In the genomic region with DNA sequence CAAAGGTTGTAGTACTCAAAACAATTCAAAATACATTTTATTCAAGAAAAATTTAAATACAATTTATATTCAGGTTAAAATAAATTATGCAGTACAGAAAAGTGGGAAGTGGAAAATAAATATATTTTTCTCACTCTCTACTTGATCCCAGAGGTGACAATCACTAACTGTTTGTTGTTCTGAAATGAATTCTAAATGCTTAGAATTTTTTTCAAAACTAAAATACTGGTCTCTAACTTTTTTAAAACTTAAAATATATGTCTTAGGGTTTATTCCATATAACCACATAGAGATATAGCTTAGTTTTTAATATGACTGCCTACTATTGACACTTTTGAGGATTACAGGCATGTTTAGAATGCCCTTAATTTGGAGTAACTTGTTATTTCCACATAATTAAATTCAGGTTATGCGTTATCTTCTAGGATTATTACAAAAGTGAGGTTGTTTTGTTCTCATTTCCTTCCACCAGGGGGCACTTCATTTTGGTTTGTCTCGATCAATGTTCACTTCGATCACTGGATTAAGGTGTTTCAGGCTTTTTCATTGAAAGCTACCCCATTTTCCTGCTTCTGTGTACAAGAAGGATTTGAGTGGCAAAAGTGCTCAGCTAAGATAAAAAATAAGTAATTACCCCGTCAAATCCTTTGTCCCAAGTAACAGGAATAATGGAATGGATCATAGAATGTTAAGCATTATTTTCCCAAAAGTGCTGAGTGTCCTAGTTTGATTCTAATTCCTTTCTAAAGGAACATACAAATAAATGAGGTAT, we compare ENCODE assay signal across 8 cellular contexts. TPM values are rescaled to one million over a fixed set of nuclear protein-coding genes. Genes with fewer than 3 reads are reported as not detected.
DNase-seq lines count a peak whose midpoint lies in the region; ATAC-seq and TF ChIP-seq lines count a peak whose summit lies in the region.

No MANE protein-coding gene starts in this region.

- no peak for TF ChIP-seq POLR2A in esophagus muscularis mucosa (IDR thresholded peaks at IDR 0.05; ENCODE audit: low read depth)

- no peak overlapping the region for H3K27ac ChIP-seq in RWPE2 (ENCODE audit: poor library complexity, severe bottlenecking)
- H3K27ac ChIP-seq in esophagus muscularis mucosa (replicated peaks in 1 of 4) = no peak overlapping the region

- H3K27me3 Mint-ChIP-seq in Calu3 (ENCODE audit: unreplicated experiment) = no peaks in the 10 kb centered on the region
- no peaks in the 10 kb centered on the region for H3K27me3 Mint-ChIP-seq in osteocyte (ENCODE audit: unreplicated experiment)

- ATAC-seq in GM19023 (IDR thresholded peaks at IDR 0.05; ENCODE audit: unreplicated experiment) (peak; percentile 60), RWPE2 (ENCODE audit: low read depth) (0 out of 3 replicates have a peak, but pooled peaks have one; percentile 20), HG02610 (IDR thresholded peaks at IDR 0.05; ENCODE audit: unreplicated experiment) (no peak), omental fat pad (ENCODE audit: low FRiP score) (no peak)

- H3K36me3 Mint-ChIP-seq in Calu3 (ENCODE audit: insufficient read depth, unreplicated experiment) = no peaks in the 10 kb centered on the region
- H3K36me3 Mint-ChIP-seq in osteocyte (ENCODE audit: unreplicated experiment) = no peaks in the 10 kb centered on the region

- H3K9me3 ChIP-seq in RWPE2 (ENCODE audit: severe bottlenecking) (no peaks in the 10 kb centered on the region), esophagus muscularis mucosa (no peaks in the 10 kb centered on the region)

- intact Hi-C loops in Calu3 (cut with micrococcal nuclease; ENCODE audit: unreplicated experiment) (loop anchor here (2.0 to 10.0 kb wide), 3 partner anchors 723 to 1833 kb away; no protein-coding TSS in a partner anchor), esophagus muscularis mucosa (cut with DNase I) (loop anchor here (2.0 kb wide), 1 partner anchor 81 kb away; no protein-coding TSS in a partner anchor)

- no peaks in the 10 kb centered on the region for H3K36me3 ChIP-seq in RWPE2 (ENCODE audit: low read depth)
- no peaks in the 10 kb centered on the region for H3K36me3 ChIP-seq in esophagus muscularis mucosa

- peak; percentile 58 for DNase-seq in Calu3
- peak; percentile 61 for DNase-seq in HS-5 (ENCODE audit: low read depth)
- no peak for DNase-seq in RWPE2 (ENCODE audit: low spot score)
- DNase-seq in esophagus muscularis mucosa (ENCODE audit: extremely low spot score) = no peak
- DNase-seq in osteocyte (ENCODE audit: extremely low spot score, unreplicated experiment) = no peak
- no peak for DNase-seq in omental fat pad (ENCODE audit: low spot score)

- CTCF ChIA-PET in Calu3 (lab: Charles Lee) = interaction anchor here (1.6 to 6.1 kb wide), 2 partner anchors 80 to 262 kb away, joined by 12 to 85 read pairs; no protein-coding TSS in a partner anchor

- 4% methylated on average over 4 of the region's 4 CpGs for WGBS in esophagus muscularis mucosa

- peaks cover 32% of the 10 kb centered on the region for H3K4me1 Mint-ChIP-seq in Calu3 (ENCODE audit: low read depth, unreplicated experiment)
- H3K4me1 Mint-ChIP-seq in osteocyte (ENCODE audit: unreplicated experiment) = peaks cover 22% of the 10 kb centered on the region

- peaks cover 4% of the 10 kb centered on the region for H3K9me3 Mint-ChIP-seq in Calu3 (ENCODE audit: low read depth, unreplicated experiment)
- peaks cover 3% of the 10 kb centered on the region for H3K9me3 Mint-ChIP-seq in osteocyte (ENCODE audit: unreplicated experiment)

- H3K4me3 ChIP-seq in RWPE2 (ENCODE audit: severe bottlenecking) (no peak overlapping the region), esophagus muscularis mucosa (peak overlapping the region; percentile 14 to 43 (median 27))

- H3K4me3 Mint-ChIP-seq in Calu3 (ENCODE audit: low read depth, unreplicated experiment) (peak overlapping the region; percentile 39), osteocyte (ENCODE audit: unreplicated experiment) (peak overlapping the region; percentile 62)

- peak overlapping the region; percentile 79 for H3K27ac Mint-ChIP-seq in Calu3 (ENCODE audit: unreplicated experiment)
- peak overlapping the region; percentile 38 for H3K27ac Mint-ChIP-seq in osteocyte (ENCODE audit: unreplicated experiment)

- TF ChIP-seq CTCF in Calu3 (IDR thresholded peaks at IDR 0.05; ENCODE audit: unreplicated experiment) (peak; percentile 59), RWPE2 (IDR thresholded peaks at IDR 0.05; ENCODE audit: poor library complexity, severe bottlenecking) (peak; percentile 61), esophagus muscularis mucosa (IDR thresholded peaks at IDR 0.05) (peak; percentile 45 to 69 (median 58)), osteocyte (IDR thresholded peaks at IDR 0.05) (peak; percentile 75), omental fat pad (IDR thresholded peaks at IDR 0.05) (peak in 1 of 3 donors; percentile 54)

- BruUV-seq in Calu3 (replicated peaks; lab: Mats Ljungman, UMichigan) = no TSS peak

- H3K4me1 ChIP-seq in RWPE2 (ENCODE audit: insufficient read depth, poor library complexity, severe bottlenecking) (peaks cover 23% of the 10 kb centered on the region), esophagus muscularis mucosa (peaks cover 6 to 11% (median 8%) of the 10 kb centered on the region in 4 donors)

- TF ChIP-seq EP300 in esophagus muscularis mucosa (IDR thresholded peaks at IDR 0.05) = no peak

- H3K27me3 ChIP-seq in RWPE2 (ENCODE audit: insufficient read depth, poor library complexity, severe bottlenecking) (no peaks in the 10 kb centered on the region), esophagus muscularis mucosa (no peaks in the 10 kb centered on the region)

RNA-seq across cellular contexts. Expression of a gene that starts 27.1 kb away (rescaled TPM):
- 125 and 135 TPM in 2 replicates for total RNA-seq in Calu3 (2022)
- total RNA-seq in esophagus muscularis mucosa = 10 to 100 TPM; 57.3 to 93.1 (median 68.2) TPM
- total RNA-seq in osteocyte = 325 and 334 TPM in 2 replicates
- total RNA-seq in omental fat pad = 100 to 1,000 TPM in 1 of 4 donors, 10 to 100 TPM in 3; 73.6 to 223 (median 83.3) TPM

Comparison
In these comparisons a context has a peak if more than half of its experiments do, and no peak if none do; other contexts are left out.
1. DNase-seq: peak in Calu3 (single experiment) and HS-5 (single experiment); none in RWPE2 (single experiment), esophagus muscularis mucosa (single experiment), osteocyte (single experiment) and omental fat pad (single experiment).
2. ATAC-seq: peak in GM19023 (single experiment) and RWPE2 (single experiment); none in HG02610 (single experiment) and omental fat pad (single experiment).